In the genomic region with DNA sequence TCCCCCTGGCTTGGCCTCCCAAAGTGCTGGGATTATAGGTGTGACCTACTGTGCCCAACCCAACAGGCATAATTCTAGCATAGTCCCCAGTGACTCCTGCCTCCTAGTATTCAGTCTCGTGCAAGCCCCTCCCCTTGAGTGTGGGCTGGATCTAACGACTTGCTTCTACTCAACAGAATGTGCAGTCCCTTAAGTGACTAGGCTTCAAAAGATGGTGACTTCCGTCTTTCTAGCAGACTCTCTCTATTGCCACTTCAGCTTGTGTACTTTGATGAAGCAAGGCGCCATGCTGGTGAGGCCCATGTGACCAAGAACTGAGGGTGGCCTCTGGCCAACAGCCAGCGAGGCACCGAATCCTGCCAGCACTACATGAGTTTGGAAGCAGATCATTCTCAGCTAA, we compare ENCODE assay signal across 12 cellular contexts.
DNase-seq lines count a peak whose midpoint lies in the region; ATAC-seq and TF ChIP-seq lines count a peak whose summit lies in the region.
"Had no signal": no experiment of that assay in that cellular context is flagged by ENCODE, and none has a peak within 500 bp of the region (broad histone marks: within the 10 kb centered on the region; RNA-seq: fewer than 3 reads in every experiment).

No MANE protein-coding gene starts in this region.

- 60 to 79% (median 70%) methylated on average over 6 of the region's 6 CpGs for WGBS in psoas muscle, 3 donors

- H3K27me3 ChIP-seq in psoas muscle (ENCODE audit: insufficient read depth in 3 of 3, low read length in 2 of 3), result no peaks in the 10 kb centered on the region

- H3K27ac Mint-ChIP-seq in activated CD8-positive, alpha-beta T cell treated with anti-CD3 and anti-CD28 coated beads, Interleukin-2, amount 10 ng/mL, durations not matched to agents 7 days and 5 days, result peak overlapping the region; percentile 80
- H3K27ac Mint-ChIP-seq: dendritic cell treated with granulocyte-macrophage colony-stimulating factor and Interleukin-4, amounts not matched to agents 40 ng/mL and 50 ng/mL, for 4 days; memory B cell had no signal

- peaks cover 41% of the 10 kb centered on the region for H3K4me1 Mint-ChIP-seq in activated CD8-positive, alpha-beta T cell treated with anti-CD3 and anti-CD28 coated beads, Interleukin-2, amount 10 ng/mL, durations not matched to agents 7 days and 5 days (ENCODE audit: low read depth)
- H3K4me1 Mint-ChIP-seq: memory B cell had no signal

- no peak overlapping the region for H3K4me3 ChIP-seq in psoas muscle
- H3K4me3 ChIP-seq: skin epidermis had no signal

- peak; percentile 67 for ATAC-seq in activated CD8-positive, alpha-beta T cell treated with anti-CD3 and anti-CD28 coated beads, Interleukin-2, amount 10 ng/mL, durations not matched to agents 7 days and 5 days
- no peak for ATAC-seq in HG03571 (IDR thresholded peaks at IDR 0.05; ENCODE audit: unreplicated experiment)
- ATAC-seq in psoas muscle, result no peak

- H3K36me3 ChIP-seq in psoas muscle (ENCODE audit: insufficient read depth in 1 of 2, low read depth in 1 of 2), result no peaks in the 10 kb centered on the region

- H3K27me3 Mint-ChIP-seq in activated CD8-positive, alpha-beta T cell treated with anti-CD3 and anti-CD28 coated beads, Interleukin-2, amount 10 ng/mL, durations not matched to agents 7 days and 5 days (ENCODE audit: low read depth), result no peaks in the 10 kb centered on the region
- H3K27me3 Mint-ChIP-seq: dendritic cell treated with granulocyte-macrophage colony-stimulating factor and Interleukin-4, amounts not matched to agents 40 ng/mL and 50 ng/mL, for 4 days; memory B cell had no signal

- peaks cover 22% of the 10 kb centered on the region for H3K4me1 ChIP-seq in psoas muscle

- intact Hi-C loops in head of caudate nucleus (cut with DNase I) (no loop called here), psoas muscle (cut with DNase I) (no loop called here)

- H3K36me3 Mint-ChIP-seq in activated CD8-positive, alpha-beta T cell treated with anti-CD3 and anti-CD28 coated beads, Interleukin-2, amount 10 ng/mL, durations not matched to agents 7 days and 5 days (ENCODE audit: low read depth), result peaks cover 68% of the 10 kb centered on the region

- CTCF ChIA-PET in activated CD8-positive, alpha-beta T cell treated with anti-CD3 and anti-CD28 coated beads, Interleukin-2, amount 10 ng/mL, durations not matched to agents 7 days and 5 days (lab: Charles Lee), result interaction anchor here (1.3 to 2.1 kb wide), 2 partner anchors 22 to 281 kb away, joined by 3 to 6 read pairs; no protein-coding TSS in a partner anchor

- TF ChIP-seq CTCF in psoas muscle (IDR thresholded peaks at IDR 0.05), result no peak

- no peaks in the 10 kb centered on the region for H3K9me3 Mint-ChIP-seq in activated CD8-positive, alpha-beta T cell treated with anti-CD3 and anti-CD28 coated beads, Interleukin-2, amount 10 ng/mL, durations not matched to agents 7 days and 5 days (ENCODE audit: insufficient read depth)
- H3K9me3 Mint-ChIP-seq: dendritic cell treated with granulocyte-macrophage colony-stimulating factor and Interleukin-4, amounts not matched to agents 40 ng/mL and 50 ng/mL, for 4 days; memory B cell had no signal

- no peak overlapping the region for H3K4me3 Mint-ChIP-seq in activated CD8-positive, alpha-beta T cell treated with anti-CD3 and anti-CD28 coated beads, Interleukin-2, amount 10 ng/mL, durations not matched to agents 7 days and 5 days
- H3K4me3 Mint-ChIP-seq: dendritic cell treated with granulocyte-macrophage colony-stimulating factor and Interleukin-4, amounts not matched to agents 40 ng/mL and 50 ng/mL, for 4 days; memory B cell had no signal

- DNase-seq in Ammon's horn (ENCODE audit: low spot score) (peak; percentile 68), NCI-H1436 treated with DMSO at 0.1 percent for 48 hours (lab: John Stamatoyannopoulos, UW) (peak; percentile 85), head of caudate nucleus (peak in 38 of 42 donors; percentile 18 to 84 (median 60)), psoas muscle (no peak), SHP77 (lab: John Stamatoyannopoulos, UW) (no peak), SK-N-DZ (ENCODE audit: low spot score) (no peak)
- DNase-seq in activated CD8-positive, alpha-beta T cell treated with anti-CD3 and anti-CD28 coated beads, Interleukin-2, amount 10 ng/mL, durations not matched to agents 7 days and 5 days, result peak; percentile 42
- DNase-seq: NCI-H2107 had no signal

- POLR2A ChIA-PET in activated CD8-positive, alpha-beta T cell treated with anti-CD3 and anti-CD28 coated beads, Interleukin-2, amount 10 ng/mL, durations not matched to agents 7 days and 5 days (lab: Charles Lee), result no interaction called here

- H3K9me3 ChIP-seq in psoas muscle, result no peaks in the 10 kb centered on the region

- no peak overlapping the region for H3K27ac ChIP-seq in psoas muscle

Comparison
In these comparisons a context has a peak if more than half of its experiments do, and no peak if none do; other contexts are left out.
1. DNase-seq: peak in Ammon's horn (single experiment), NCI-H1436 treated with DMSO at 0.1 percent for 48 hours (single experiment), activated CD8-positive, alpha-beta T cell treated with anti-CD3 and anti-CD28 coated beads, Interleukin-2, amount 10 ng/mL, durations not matched to agents 7 days and 5 days (single experiment) and head of caudate nucleus (38 of 42); none in psoas muscle (0 of 2), SHP77 (0 of 2) and SK-N-DZ (single experiment).